Comparison of ENCODE assay signal across 1 cellular context in the genomic region with DNA sequence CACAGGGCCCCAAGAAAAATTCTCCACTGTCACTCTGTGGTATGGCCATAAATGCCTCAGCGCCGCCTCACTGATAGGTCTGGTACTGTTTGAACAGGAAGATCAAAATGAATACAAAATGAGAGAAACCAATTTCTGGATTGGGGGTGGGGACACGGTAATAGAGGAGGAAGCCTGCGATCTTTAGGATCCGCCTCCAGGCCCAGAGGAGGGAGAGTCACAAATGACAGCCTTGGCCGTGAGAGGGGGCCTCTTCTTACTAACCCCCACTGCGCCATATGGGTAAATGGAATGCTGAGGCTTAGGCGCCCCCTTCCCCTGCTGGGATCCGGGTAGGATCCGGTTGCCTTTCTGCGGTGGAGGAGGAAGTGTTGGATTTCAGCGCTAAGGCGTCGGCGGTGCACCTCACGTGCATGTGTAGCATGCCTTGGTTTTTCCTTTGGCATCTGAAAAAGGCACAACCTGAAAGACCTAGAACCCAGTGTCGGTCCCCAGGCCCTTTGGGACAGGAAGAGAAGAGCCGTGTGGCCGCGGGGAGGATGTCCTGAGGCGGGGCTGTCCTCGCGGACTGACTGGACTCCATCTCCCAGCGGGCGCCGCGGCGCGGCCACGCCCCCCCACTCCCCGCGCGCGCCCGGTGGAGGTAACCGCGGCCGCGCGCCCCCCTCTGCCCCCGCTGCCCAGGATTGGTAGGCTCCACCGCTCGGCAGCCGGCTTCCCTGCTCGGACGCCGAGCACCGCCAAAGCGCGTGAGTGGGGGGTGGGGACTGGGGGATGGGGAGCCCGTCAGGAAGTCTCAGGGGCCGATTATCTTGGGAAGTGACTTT.
A peak's percentile ranks its signal among the peaks of the same experiment; 100 is the strongest.
TF ChIP-seq lines count a peak whose summit lies in the region.

No MANE protein-coding gene starts in this region.

TF ChIP-seq in HepG2, 621 proteins besides CTCF, POLR2A, EP300 and RAD21 (continued from another document and continues in another):
- TF ChIP-seq, protein P1, sequence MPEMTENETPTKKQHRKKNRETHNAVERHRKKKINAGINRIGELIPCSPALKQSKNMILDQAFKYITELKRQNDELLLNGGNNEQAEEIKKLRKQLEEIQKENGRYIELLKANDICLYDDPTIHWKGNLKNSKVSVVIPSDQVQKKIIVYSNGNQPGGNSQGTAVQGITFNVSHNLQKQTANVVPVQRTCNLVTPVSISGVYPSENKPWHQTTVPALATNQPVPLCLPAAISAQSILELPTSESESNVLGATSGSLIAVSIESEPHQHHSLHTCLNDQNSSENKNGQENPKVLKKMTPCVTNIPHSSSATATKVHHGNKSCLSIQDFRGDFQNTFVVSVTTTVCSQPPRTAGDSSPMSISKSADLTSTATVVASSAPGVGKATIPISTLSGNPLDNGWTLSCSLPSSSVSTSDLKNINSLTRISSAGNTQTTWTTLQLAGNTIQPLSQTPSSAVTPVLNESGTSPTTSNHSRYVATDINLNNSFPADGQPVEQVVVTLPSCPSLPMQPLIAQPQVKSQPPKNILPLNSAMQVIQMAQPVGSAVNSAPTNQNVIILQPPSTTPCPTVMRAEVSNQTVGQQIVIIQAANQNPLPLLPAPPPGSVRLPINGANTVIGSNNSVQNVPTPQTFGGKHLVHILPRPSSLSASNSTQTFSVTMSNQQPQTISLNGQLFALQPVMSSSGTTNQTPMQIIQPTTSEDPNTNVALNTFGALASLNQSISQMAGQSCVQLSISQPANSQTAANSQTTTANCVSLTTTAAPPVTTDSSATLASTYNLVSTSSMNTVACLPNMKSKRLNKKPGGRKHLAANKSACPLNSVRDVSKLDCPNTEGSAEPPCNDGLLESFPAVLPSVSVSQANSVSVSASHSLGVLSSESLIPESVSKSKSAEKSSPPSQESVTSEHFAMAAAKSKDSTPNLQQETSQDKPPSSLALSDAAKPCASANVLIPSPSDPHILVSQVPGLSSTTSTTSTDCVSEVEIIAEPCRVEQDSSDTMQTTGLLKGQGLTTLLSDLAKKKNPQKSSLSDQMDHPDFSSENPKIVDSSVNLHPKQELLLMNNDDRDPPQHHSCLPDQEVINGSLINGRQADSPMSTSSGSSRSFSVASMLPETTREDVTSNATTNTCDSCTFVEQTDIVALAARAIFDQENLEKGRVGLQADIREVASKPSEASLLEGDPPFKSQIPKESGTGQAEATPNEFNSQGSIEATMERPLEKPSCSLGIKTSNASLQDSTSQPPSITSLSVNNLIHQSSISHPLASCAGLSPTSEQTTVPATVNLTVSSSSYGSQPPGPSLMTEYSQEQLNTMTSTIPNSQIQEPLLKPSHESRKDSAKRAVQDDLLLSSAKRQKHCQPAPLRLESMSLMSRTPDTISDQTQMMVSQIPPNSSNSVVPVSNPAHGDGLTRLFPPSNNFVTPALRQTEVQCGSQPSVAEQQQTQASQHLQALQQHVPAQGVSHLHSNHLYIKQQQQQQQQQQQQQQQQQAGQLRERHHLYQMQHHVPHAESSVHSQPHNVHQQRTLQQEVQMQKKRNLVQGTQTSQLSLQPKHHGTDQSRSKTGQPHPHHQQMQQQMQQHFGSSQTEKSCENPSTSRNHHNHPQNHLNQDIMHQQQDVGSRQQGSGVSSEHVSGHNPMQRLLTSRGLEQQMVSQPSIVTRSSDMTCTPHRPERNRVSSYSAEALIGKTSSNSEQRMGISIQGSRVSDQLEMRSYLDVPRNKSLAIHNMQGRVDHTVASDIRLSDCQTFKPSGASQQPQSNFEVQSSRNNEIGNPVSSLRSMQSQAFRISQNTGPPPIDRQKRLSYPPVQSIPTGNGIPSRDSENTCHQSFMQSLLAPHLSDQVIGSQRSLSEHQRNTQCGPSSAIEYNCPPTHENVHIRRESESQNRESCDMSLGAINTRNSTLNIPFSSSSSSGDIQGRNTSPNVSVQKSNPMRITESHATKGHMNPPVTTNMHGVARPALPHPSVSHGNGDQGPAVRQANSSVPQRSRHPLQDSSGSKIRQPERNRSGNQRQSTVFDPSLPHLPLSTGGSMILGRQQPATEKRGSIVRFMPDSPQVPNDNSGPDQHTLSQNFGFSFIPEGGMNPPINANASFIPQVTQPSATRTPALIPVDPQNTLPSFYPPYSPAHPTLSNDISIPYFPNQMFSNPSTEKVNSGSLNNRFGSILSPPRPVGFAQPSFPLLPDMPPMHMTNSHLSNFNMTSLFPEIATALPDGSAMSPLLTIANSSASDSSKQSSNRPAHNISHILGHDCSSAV (CRISPR knock-in tag; IDR thresholded peaks at IDR 0.05; ENCODE audit: borderline replicate concordance) = no peak
- TF ChIP-seq, protein P2, sequence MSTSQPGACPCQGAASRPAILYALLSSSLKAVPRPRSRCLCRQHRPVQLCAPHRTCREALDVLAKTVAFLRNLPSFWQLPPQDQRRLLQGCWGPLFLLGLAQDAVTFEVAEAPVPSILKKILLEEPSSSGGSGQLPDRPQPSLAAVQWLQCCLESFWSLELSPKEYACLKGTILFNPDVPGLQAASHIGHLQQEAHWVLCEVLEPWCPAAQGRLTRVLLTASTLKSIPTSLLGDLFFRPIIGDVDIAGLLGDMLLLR (CRISPR knock-in tag; IDR thresholded peaks at IDR 0.05) = no peak
- TF ChIP-seq ZNF841 (CRISPR knock-in tag; IDR thresholded peaks at IDR 0.05; ENCODE audit: borderline replicate concordance) (no peak), ZBTB3 (CRISPR knock-in tag; IDR thresholded peaks at IDR 0.05; ENCODE audit: borderline replicate concordance, low read depth) (no peak), SPEN (CRISPR knock-in tag; IDR thresholded peaks at IDR 0.05; ENCODE audit: low read depth) (peak; percentile 4; the same call in 1 of the 2 replicates), ATF7-NPFF (CRISPR knock-in tag; IDR thresholded peaks at IDR 0.05; ENCODE audit: low read depth) (peak; percentile 40; the same call in 1 of the 2 replicates), E2F5 (CRISPR knock-in tag; conservative IDR thresholded peaks at IDR 0.05) (no peak), TP53 (CRISPR knock-in tag; conservative IDR thresholded peaks at IDR 0.05) (no peak), HMGXB4 (CRISPR knock-in tag; IDR thresholded peaks at IDR 0.05; ENCODE audit: borderline replicate concordance in 1 of 2, low read depth in 1 of 2) (0 out of 4 replicates have a peak, but pooled peaks of 1 of the 2 experiments have one; percentile 43), NR3C1 (CRISPR knock-in tag; IDR thresholded peaks at IDR 0.05) (no peak), MYPOP (CRISPR knock-in tag; IDR thresholded peaks at IDR 0.05) (peak; percentile 44; the same call in 1 of the 2 replicates), ZNF530 (CRISPR knock-in tag; IDR thresholded peaks at IDR 0.05; ENCODE audit: low read depth) (no peak), CEBPG (CRISPR knock-in tag; IDR thresholded peaks at IDR 0.05) (no peak; the same call in 1 of the 2 replicates), PRPF4 (IDR thresholded peaks at IDR 0.05; ENCODE audit: low read depth, low read length, poor library complexity, severe bottlenecking) (peak; percentile 98), ZNF550 (CRISPR knock-in tag; IDR thresholded peaks at IDR 0.05; ENCODE audit: borderline replicate concordance) (no peak), ZNF574 (CRISPR knock-in tag; IDR thresholded peaks at IDR 0.05) (peak; percentile 52), ZNF562 (CRISPR knock-in tag; IDR thresholded peaks at IDR 0.05; ENCODE audit: borderline replicate concordance) (no peak), ZNF558 (CRISPR knock-in tag; IDR thresholded peaks at IDR 0.05; ENCODE audit: borderline replicate concordance) (no peak), ZNF646 (CRISPR knock-in tag; IDR thresholded peaks at IDR 0.05) (no peak), ZNF619 (CRISPR knock-in tag; IDR thresholded peaks at IDR 0.05) (no peak; the same call in 1 of the 2 replicates), ZSCAN31 (CRISPR knock-in tag; IDR thresholded peaks at IDR 0.05; ENCODE audit: low read depth) (0 out of 2 replicates have a peak, but pooled peaks have one; percentile 16), AGO2 (optimal IDR thresholded peaks at IDR 0.05; ENCODE audit: low read depth, low read length) (peak; percentile 58), SMAD3 (CRISPR knock-in tag; IDR thresholded peaks at IDR 0.05) (no peak)
- TF ChIP-seq, protein P3, sequence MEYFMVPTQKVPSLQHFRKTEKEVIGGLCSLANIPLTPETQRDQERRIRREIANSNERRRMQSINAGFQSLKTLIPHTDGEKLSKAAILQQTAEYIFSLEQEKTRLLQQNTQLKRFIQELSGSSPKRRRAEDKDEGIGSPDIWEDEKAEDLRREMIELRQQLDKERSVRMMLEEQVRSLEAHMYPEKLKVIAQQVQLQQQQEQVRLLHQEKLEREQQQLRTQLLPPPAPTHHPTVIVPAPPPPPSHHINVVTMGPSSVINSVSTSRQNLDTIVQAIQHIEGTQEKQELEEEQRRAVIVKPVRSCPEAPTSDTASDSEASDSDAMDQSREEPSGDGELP (IDR thresholded peaks at IDR 0.05; ENCODE audit: borderline replicate concordance, low read depth) = peak; percentile 21; the same call in 1 of the 2 replicates
